Comparison of ENCODE assay signal across 20 cellular contexts in the genomic region with DNA sequence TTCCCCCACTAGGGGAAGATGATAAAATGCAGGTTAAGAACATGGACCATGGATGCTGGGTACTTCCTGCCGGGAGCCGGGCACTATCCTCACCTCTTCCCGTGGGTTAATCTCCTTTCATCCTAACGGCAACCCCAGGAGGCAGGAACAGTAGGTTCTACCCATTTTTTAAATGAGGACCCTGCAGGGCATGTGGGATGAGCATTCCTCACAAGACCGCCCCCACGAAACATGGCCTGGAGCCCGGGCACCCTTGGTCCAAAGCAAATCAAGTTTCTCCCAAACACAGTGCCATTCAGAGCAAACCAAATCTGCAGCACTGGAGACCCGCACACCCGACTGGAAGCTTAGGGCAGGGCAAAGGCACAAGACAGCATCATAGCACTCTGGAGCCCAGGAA. TPM values are rescaled to one million over a fixed set of nuclear protein-coding genes. Genes with fewer than 3 reads are reported as not detected.
DNase-seq lines count a peak whose midpoint lies in the region; ATAC-seq, FAIRE-seq and TF ChIP-seq lines count a peak whose summit lies in the region.
"Had no signal": no experiment of that assay in that cellular context is flagged by ENCODE, and none has a peak within 500 bp of the region (broad histone marks: within the 10 kb centered on the region; RNA-seq: fewer than 3 reads in every experiment).

No MANE protein-coding gene starts in this region.

- CTCF ChIA-PET in IMR-90 (lab: Yijun Ruan, JAX): no interaction called here

- no peak overlapping the region for H3K56ac ChIP-seq in IMR-90 (ENCODE audit: extremely low read depth, insufficient read depth, low read length)

- no peak overlapping the region for H3K18ac ChIP-seq in IMR-90 (ENCODE audit: low read depth, low read length)

- FAIRE-seq in astrocyte (lab: Jason Lieb, UNC): no peak
- FAIRE-seq: islet of Langerhans had no signal

- WGBS in IMR-90 (ENCODE audit: extremely low coverage in 2 of 2, insufficient read length in 1 of 2), 2 experiments: no CpG with 5 or more reads among the region's 9 CpGs
- WGBS in spleen, 5 donors: 80 to 88% (median 85%) methylated on average over 8 to 9 of the region's 9 CpGs

- H2AK5ac ChIP-seq in IMR-90 (ENCODE audit: low read depth, low read length): peak overlapping the region; percentile 51

- no peak overlapping the region for H2AFZ ChIP-seq in IMR-90 (replicated peaks; ENCODE audit: low read length, poor library complexity)
- H2AFZ ChIP-seq in astrocyte (ENCODE audit: low read depth, low read length): no peak overlapping the region
- H2AFZ ChIP-seq: GM23248 had no signal

- no peak for ATAC-seq in IMR-90 (ENCODE audit: low read depth)
- no peak for ATAC-seq in HG02588 (IDR thresholded peaks at IDR 0.05; ENCODE audit: unreplicated experiment)
- ATAC-seq in activated naive CD4-positive, alpha-beta T cell treated with anti-CD3 and anti-CD28 coated beads, Interleukin-2, amount 50 U/mL, for 72 hours: no peak

- intact Hi-C loops in IMR-90 (cut with micrococcal nuclease) (loop anchor here (5.0 kb wide), 1 partner anchor 70 kb away; no protein-coding TSS in a partner anchor), spleen (cut with DNase I; ENCODE audit: low total_unique reads) (loop anchor here (10.0 kb wide), 1 partner anchor 82 kb away; no protein-coding TSS in a partner anchor)

- H3K79me1 ChIP-seq in IMR-90 (ENCODE audit: low read depth in 1 of 2, low read length in 2 of 2): peaks cover 54 to 96% of the 10 kb centered on the region in 2 experiments

- H3K9ac ChIP-seq in IMR-90 (ENCODE audit: low read depth, low read length): no peak overlapping the region
- peak overlapping the region; percentile 89 for H3K9ac ChIP-seq in astrocyte (ENCODE audit: low read length)
- H3K9ac ChIP-seq: GM23248 had no signal

- H3K4me2 ChIP-seq in IMR-90 (ENCODE audit: low read depth, low read length) (no peak overlapping the region), astrocyte (ENCODE audit: low read length) (peak overlapping the region; percentile 66)

- no TSS peak for BruUV-seq in IMR-90 (replicated peaks; lab: Mats Ljungman, UMichigan)

- H3K4me3 Mint-ChIP-seq in astrocyte (ENCODE audit: unreplicated experiment): no peak overlapping the region
- H3K4me3 Mint-ChIP-seq: activated naive CD4-positive, alpha-beta T cell treated with anti-CD3 and anti-CD28 coated beads for 36 hours; activated T-cell treated with anti-CD3 and anti-CD28 coated beads, Interleukin-2, amount 50 U/mL, for 24 hours; CD4-positive, alpha-beta T cell; neural crest cell had no signal

- no peaks in the 10 kb centered on the region for H3K9me3 ChIP-seq in IMR-90 (ENCODE audit: control insufficient read depth, insufficient read depth, low read length)
- no peaks in the 10 kb centered on the region for H3K9me3 ChIP-seq in astrocyte (ENCODE audit: insufficient read depth, low read depth, low read length)
- H3K9me3 ChIP-seq in spleen: no peaks in the 10 kb centered on the region
- H3K9me3 ChIP-seq: colonic mucosa had no signal

- no peak overlapping the region for H2AK9ac ChIP-seq in IMR-90 (replicated peaks; ENCODE audit: low read depth, low read length, poor library complexity)

- no peaks in the 10 kb centered on the region for H3K27me3 ChIP-seq in IMR-90 (ENCODE audit: control insufficient read depth, insufficient read depth, low read length)
- H3K27me3 ChIP-seq in astrocyte (ENCODE audit: insufficient read depth, low read length): no peaks in the 10 kb centered on the region
- H3K27me3 ChIP-seq in layer of hippocampus (ENCODE audit: control insufficient read depth, insufficient read depth, low read length): no peaks in the 10 kb centered on the region
- H3K27me3 ChIP-seq in spleen (replicated peaks in 1 of 7): peaks cover 0 to 14% (median 0%) of the 10 kb centered on the region in 7 donors
- H3K27me3 ChIP-seq: colonic mucosa had no signal

- peaks cover 47% of the 10 kb centered on the region for H4K20me1 ChIP-seq in IMR-90 (ENCODE audit: insufficient read depth, low read length)
- H4K20me1 ChIP-seq in astrocyte (ENCODE audit: insufficient read depth, low read length): no peaks in the 10 kb centered on the region

- H4K5ac ChIP-seq in IMR-90 (ENCODE audit: low read depth, low read length): peak overlapping the region; percentile 22; the same call in 1 of the 2 replicates

- peaks cover 85% of the 10 kb centered on the region for H3K4me1 Mint-ChIP-seq in astrocyte (ENCODE audit: low read depth, unreplicated experiment)

- H3K36me3 ChIP-seq in IMR-90 (ENCODE audit: control insufficient read depth, insufficient read depth, low read length) (peaks cover 17% of the 10 kb centered on the region), astrocyte (ENCODE audit: insufficient read depth, low read length) (peaks cover 7% of the 10 kb centered on the region), spleen (no peaks in the 10 kb centered on the region)
- H3K36me3 ChIP-seq: colonic mucosa had no signal

- H3K14ac ChIP-seq in IMR-90 (replicated peaks; ENCODE audit: low read depth, low read length): peak overlapping the region; percentile 27; the same call in 1 of the 2 replicates

- H2BK15ac ChIP-seq in IMR-90 (ENCODE audit: low read depth, low read length): peak overlapping the region; percentile 19; the same call in 1 of the 3 replicates

- H3K27me3 Mint-ChIP-seq in astrocyte (ENCODE audit: low read depth, unreplicated experiment): no peaks in the 10 kb centered on the region
- H3K27me3 Mint-ChIP-seq: CD4-positive, alpha-beta T cell had no signal

- DNase-seq in IMR-90 (no peak), astrocyte (ENCODE audit: low read depth) (no peak), spleen (no peak), GM13977 (ENCODE audit: low spot score) (no peak), RKO (ENCODE audit: low spot score) (no peak)
- no peak for DNase-seq in activated naive CD4-positive, alpha-beta T cell treated with anti-CD3 and anti-CD28 coated beads, Interleukin-2, amount 50 U/mL, for 72 hours (ENCODE audit: low spot score in 2 of 2)
- DNase-seq: activated naive CD4-positive, alpha-beta T cell treated with anti-CD3 and anti-CD28 coated beads for 36 hours; activated T-cell treated with anti-CD3 and anti-CD28 coated beads, Interleukin-2, amount 50 U/mL, for 24 hours; CD4-positive, alpha-beta T cell; colonic mucosa; GDM1; GM23248; NCI-H1417; NCI-H524 treated with DMSO at 0.1 percent for 48 hours; RPMI8226; T1000 had no signal

- peaks cover 60% of the 10 kb centered on the region for H3K9me1 ChIP-seq in IMR-90 (ENCODE audit: insufficient read depth, low read length)

- H3K4me1 ChIP-seq in IMR-90 (ENCODE audit: control insufficient read depth, insufficient read depth, low read length): peaks cover 49% of the 10 kb centered on the region
- peaks cover 91% of the 10 kb centered on the region for H3K4me1 ChIP-seq in astrocyte (ENCODE audit: insufficient read depth, low read length)
- H3K4me1 ChIP-seq in spleen: peaks cover 9 to 69% (median 40%) of the 10 kb centered on the region in 6 donors

- in situ Hi-C loops in IMR-90 (cut with MboI; ENCODE audit: low sequenced_read_pairs): no loop called here
- in situ Hi-C loops in GM13977 (cut with MboI; ENCODE audit: low pct_unique_long_range_greater_than_20kb, low sequenced_read_pairs, unreplicated experiment): no loop called here

- peak overlapping the region; percentile 39; the same call in 1 of the 2 replicates for H2BK120ac ChIP-seq in IMR-90 (ENCODE audit: low read depth, low read length)

- TF ChIP-seq POLR2A in IMR-90 (IDR thresholded peaks at IDR 0.05; ENCODE audit: low read depth, low read length): no peak
- TF ChIP-seq POLR2A in spleen (IDR thresholded peaks at IDR 0.05): no peak

- H2BK20ac ChIP-seq in IMR-90 (ENCODE audit: low read depth, low read length): peak overlapping the region; percentile 8; the same call in 1 of the 2 replicates

- H3K27ac ChIP-seq in IMR-90 (ENCODE audit: insufficient read depth, low read length) (peak overlapping the region; percentile 19; the same call in 1 of the 2 replicates), astrocyte (ENCODE audit: low read depth, low read length) (peak overlapping the region; percentile 99), layer of hippocampus (ENCODE audit: low read depth, low read length) (peak overlapping the region; percentile 11), spleen (peak overlapping the region in 5 of 8 donors; percentile 74 to 90 (median 82))
- H3K27ac ChIP-seq: GM23248 had no signal

- peaks cover 20% of the 10 kb centered on the region for H3K36me3 Mint-ChIP-seq in astrocyte (ENCODE audit: low read depth, unreplicated experiment)
- H3K36me3 Mint-ChIP-seq in activated naive CD4-positive, alpha-beta T cell treated with anti-CD3 and anti-CD28 coated beads, Interleukin-2, amount 50 U/mL, for 72 hours: peaks cover 0 to 26% of the 10 kb centered on the region in 2 donors

- TF ChIP-seq CTCF in IMR-90 (conservative IDR thresholded peaks at IDR 0.05; ENCODE audit: low read depth, low read length) (no peak), astrocyte (IDR thresholded peaks at IDR 0.05; ENCODE audit: insufficient read depth, low read depth, low read length) (no peak), spleen (IDR thresholded peaks at IDR 0.05 in 8 of 11, conservative IDR thresholded peaks at IDR 0.05 in 3 of 11) (no peak), GM13977 (IDR thresholded peaks at IDR 0.05; ENCODE audit: extremely low read depth, insufficient read depth, missing control alignments) (no peak)

- H3K79me2 ChIP-seq in astrocyte (ENCODE audit: insufficient read depth, low read length): peaks cover 81% of the 10 kb centered on the region

- TF ChIP-seq RAD21 in IMR-90 (IDR thresholded peaks at IDR 0.05; ENCODE audit: low read length): no peak

- no peak overlapping the region for H3K27ac Mint-ChIP-seq in astrocyte (ENCODE audit: unreplicated experiment)
- no peak overlapping the region for H3K27ac Mint-ChIP-seq in activated naive CD4-positive, alpha-beta T cell treated with anti-CD3 and anti-CD28 coated beads, Interleukin-2, amount 50 U/mL, for 72 hours
- H3K27ac Mint-ChIP-seq: activated naive CD4-positive, alpha-beta T cell treated with anti-CD3 and anti-CD28 coated beads for 36 hours; activated T-cell treated with anti-CD3 and anti-CD28 coated beads, Interleukin-2, amount 50 U/mL, for 24 hours had no signal

- H3K4me3 ChIP-seq in IMR-90 (ENCODE audit: insufficient read depth, low read depth, low read length) (no peak overlapping the region), astrocyte (ENCODE audit: insufficient read depth, low read depth, low read length) (no peak overlapping the region), spleen (no peak overlapping the region)
- H3K4me3 ChIP-seq: colonic mucosa, GM23248 had no signal

- peaks cover 5% of the 10 kb centered on the region for H3K9me3 Mint-ChIP-seq in astrocyte (ENCODE audit: unreplicated experiment)
- H3K9me3 Mint-ChIP-seq in activated naive CD4-positive, alpha-beta T cell treated with anti-CD3 and anti-CD28 coated beads, Interleukin-2, amount 50 U/mL, for 72 hours: no peaks in the 10 kb centered on the region
- H3K9me3 Mint-ChIP-seq: activated naive CD4-positive, alpha-beta T cell treated with anti-CD3 and anti-CD28 coated beads for 36 hours; activated T-cell treated with anti-CD3 and anti-CD28 coated beads, Interleukin-2, amount 50 U/mL, for 24 hours; CD4-positive, alpha-beta T cell had no signal

- no peak overlapping the region; the same call in 1 of the 2 replicates for H3K23ac ChIP-seq in IMR-90 (ENCODE audit: low read depth, low read length)

- peak overlapping the region; percentile 51; the same call in 1 of the 2 replicates for H4K91ac ChIP-seq in IMR-90 (ENCODE audit: insufficient read depth, low read depth, low read length)

- H4K8ac ChIP-seq in IMR-90 (ENCODE audit: low read depth in 2 of 2, low read length in 2 of 2): peak overlapping the region; percentile 48 to 96; a peak in 2 of 4 replicates

- dilution Hi-C loops in IMR-90 (cut with HindIII; ENCODE audit: low sequenced_read_pairs, unreplicated experiment): no loop called here

- peak overlapping the region; percentile 65; the same call in 1 of the 2 replicates for H3K4ac ChIP-seq in IMR-90 (ENCODE audit: low read depth, low read length)

- H2BK5ac ChIP-seq in IMR-90 (ENCODE audit: low read depth, low read length, poor library complexity, severe bottlenecking): peak overlapping the region; percentile 52

- POLR2A ChIA-PET in IMR-90 (lab: Charles Lee; ENCODE audit: unreplicated experiment): no interaction called here

RNA-seq across cellular contexts. Expression of a gene that starts 35.4 kb away (rescaled TPM):
- total RNA-seq in IMR-90 (2012; rRNA removed) (90.7 and 97.5 TPM in 2 replicates), astrocyte (1,414 and 1,647 TPM in 2 replicates), spleen (100 to 1,000 TPM; 296 to 712 (median 410) TPM)
- polyA plus RNA-seq in IMR-90 (2012; rRNA removed) (457 and 533 TPM in 2 replicates), spleen (100 to 1,000 TPM in 1 of 3 donors, 10 to 100 TPM in 2; 52.6 to 116 (median 76.3) TPM)
- polyA plus RNA-seq in IMR-90 (2012; cell fraction: cytosol; rRNA removed): 220 and 733 TPM in 2 replicates
- polyA plus RNA-seq in IMR-90 (2012; cell fraction: nucleus; rRNA removed; ENCODE audit: low replicate concordance): 553 and 1,147 TPM in 2 replicates
- total RNA-seq in activated naive CD4-positive, alpha-beta T cell treated with anti-CD3 and anti-CD28 coated beads, Interleukin-2, amount 50 U/mL, for 72 hours: under 1 TPM in 1 of 2 donors, not detected in 1; 0.84 TPM
- total RNA-seq: activated naive CD4-positive, alpha-beta T cell treated with anti-CD3 and anti-CD28 coated beads for 36 hours; CD4-positive, alpha-beta T cell had no signal

RNA-seq across cellular contexts. Expression of a gene that starts 35.5 kb away (rescaled TPM):
- total RNA-seq in IMR-90 (2012; rRNA removed) (230 and 263 TPM in 2 replicates), astrocyte (2,489 and 3,103 TPM in 2 replicates), spleen (100 to 1,000 TPM; 251 to 959 (median 365) TPM)
- polyA plus RNA-seq in IMR-90 (2012; rRNA removed) (301 and 337 TPM in 2 replicates), spleen (10 to 100 TPM; 37.9 to 71.7 (median 61.5) TPM)
- 173 and 272 TPM in 2 replicates for polyA plus RNA-seq in IMR-90 (2012; cell fraction: cytosol; rRNA removed)
- polyA plus RNA-seq in IMR-90 (2012; cell fraction: nucleus; rRNA removed; ENCODE audit: low replicate concordance): 217 and 287 TPM in 2 replicates
- under 1 TPM in 1 of 2 donors, not detected in 1; 0.14 TPM for total RNA-seq in activated naive CD4-positive, alpha-beta T cell treated with anti-CD3 and anti-CD28 coated beads, Interleukin-2, amount 50 U/mL, for 72 hours

Comparison
In these comparisons a context has a peak if more than half of its experiments do, and no peak if none do; other contexts are left out.
1. H3K27ac ChIP-seq: peak in every context shown above with its lines; median percentile 99 in astrocyte; 82 in spleen; 19 in IMR-90; 11 in layer of hippocampus.
2. RNA of a gene that starts 35.4 kb away (total RNA-seq): 1,414 to 1,647 TPM in astrocyte, 296 to 712 TPM in spleen and 90.7 to 97.5 TPM in IMR-90; 0.84 TPM in activated naive CD4-positive, alpha-beta T cell treated with anti-CD3 and anti-CD28 coated beads, Interleukin-2, amount 50 U/mL, for 72 hours; every median in the first group is over 10 times any median in the second.
3. RNA of a gene that starts 35.5 kb away (total RNA-seq): 2,489 to 3,103 TPM in astrocyte, 251 to 959 TPM in spleen and 230 to 263 TPM in IMR-90; 0.14 TPM in activated naive CD4-positive, alpha-beta T cell treated with anti-CD3 and anti-CD28 coated beads, Interleukin-2, amount 50 U/mL, for 72 hours; every median in the first group is over 100 times any median in the second.